Comparison of ENCODE assay signal across 30 cellular contexts in the genomic region with DNA sequence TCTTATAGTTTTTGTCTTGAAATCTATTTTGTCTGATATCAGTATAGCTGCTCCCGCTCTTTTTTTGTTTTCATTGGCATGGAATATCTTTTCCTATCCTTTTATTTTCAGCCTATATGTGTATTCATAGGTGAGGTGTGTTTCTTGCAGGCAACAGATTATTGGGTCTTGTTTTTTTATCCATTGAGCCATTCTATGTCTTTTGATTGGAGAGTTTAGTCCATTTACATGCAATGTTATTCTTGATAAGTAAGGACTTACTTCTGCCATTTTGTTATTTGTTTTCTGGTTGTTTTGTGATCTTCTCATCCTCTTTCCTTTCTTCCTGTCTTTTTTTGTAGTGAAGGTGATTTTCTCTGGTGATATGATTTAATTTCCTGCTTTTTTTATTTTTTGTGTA. TPM values are rescaled to one million over a fixed set of nuclear protein-coding genes. Genes with fewer than 3 reads are reported as not detected.
"Had no signal": no experiment of that assay in that cellular context is flagged by ENCODE, and none has a peak within 500 bp of the region (broad histone marks: within the 10 kb centered on the region; RNA-seq: fewer than 3 reads in every experiment).

No MANE protein-coding gene starts in this region.

- H3K4me3 Mint-ChIP-seq: stimulated activated effector memory CD8-positive, alpha-beta T cell treated with anti-CD3 and anti-CD28 coated beads, Interleukin-12 subunit alpha, Interleukin-12 subunit beta, amount 100 ng/mL, for 72 hours; stimulated activated memory B cell treated with anti-CD40 and anti-IgM and Interleukin-4, amounts not matched to agents 10 μg/mL and 1 μg/mL and 100 μg/mL, for 72 hours; stimulated activated naive B cell treated with anti-CD40 and anti-IgM and Interleukin-4, amounts not matched to agents 10 μg/mL and 1 μg/mL and 100 μg/mL, for 72 hours; stimulated activated naive CD8-positive, alpha-beta T cell treated with anti-CD3 and anti-CD28 coated beads, Interleukin-15, amount 100 ng/mL, for 72 hours; stimulated activated naive CD8-positive, alpha-beta T cell treated with anti-CD3 and anti-CD28 coated beads, Interleukin-15, Interleukin-2, amounts not matched to agents 100 ng/mL and 50 ng/mL, for 24 hours; type B pancreatic cell had no signal

- H3K27ac ChIP-seq: stomach, suprapubic skin, testis, thoracic aorta, thyroid gland, tibial artery, tibial nerve, transverse colon, upper lobe of left lung, upper lobe of right lung, uterus, vagina had no signal

- H3K27me3 Mint-ChIP-seq: stimulated activated memory B cell treated with anti-CD40 and anti-IgM and Interleukin-4, amounts not matched to agents 10 μg/mL and 1 μg/mL and 100 μg/mL, for 72 hours; stimulated activated naive CD8-positive, alpha-beta T cell treated with anti-CD3 and anti-CD28 coated beads, Interleukin-15, amount 100 ng/mL, for 72 hours; stimulated activated naive CD8-positive, alpha-beta T cell treated with anti-CD3 and anti-CD28 coated beads, Interleukin-15, Interleukin-2, amounts not matched to agents 100 ng/mL and 50 ng/mL, for 24 hours had no signal

- H3K36me3 Mint-ChIP-seq: stimulated activated effector memory CD8-positive, alpha-beta T cell treated with anti-CD3 and anti-CD28 coated beads, Interleukin-12 subunit alpha, Interleukin-12 subunit beta, amount 100 ng/mL, for 72 hours; stimulated activated naive B cell treated with anti-CD40 and anti-IgM and Interleukin-4, amounts not matched to agents 10 μg/mL and 1 μg/mL and 100 μg/mL, for 72 hours; type B pancreatic cell had no signal

- FAIRE-seq: urothelium cell line had no signal

- H3K9me3 ChIP-seq: stomach, suprapubic skin, testis, thoracic aorta, thyroid gland, tibial artery, tibial nerve, transverse colon, upper lobe of left lung, upper lobe of right lung, uterus, vagina had no signal

- H3K4me1 Mint-ChIP-seq: stimulated activated memory B cell treated with anti-CD40 and anti-IgM and Interleukin-4, amounts not matched to agents 10 μg/mL and 1 μg/mL and 100 μg/mL, for 72 hours; stimulated activated naive B cell treated with anti-CD40 and anti-IgM and Interleukin-4, amounts not matched to agents 10 μg/mL and 1 μg/mL and 100 μg/mL, for 72 hours; stimulated activated naive CD8-positive, alpha-beta T cell treated with anti-CD3 and anti-CD28 coated beads, Interleukin-15, amount 100 ng/mL, for 72 hours had no signal

- ATAC-seq: stimulated activated effector memory CD8-positive, alpha-beta T cell treated with anti-CD3 and anti-CD28 coated beads, Interleukin-12 subunit alpha, Interleukin-12 subunit beta, amount 100 ng/mL, for 72 hours; stimulated activated memory B cell treated with anti-CD40 and anti-IgM and Interleukin-4, amounts not matched to agents 10 μg/mL and 1 μg/mL and 100 μg/mL, for 72 hours; stimulated activated naive B cell treated with anti-CD40 and anti-IgM and Interleukin-4, amounts not matched to agents 10 μg/mL and 1 μg/mL and 100 μg/mL, for 72 hours; stimulated activated naive CD8-positive, alpha-beta T cell treated with anti-CD3 and anti-CD28 coated beads, Interleukin-15, amount 100 ng/mL, for 72 hours; stimulated activated naive CD8-positive, alpha-beta T cell treated with anti-CD3 and anti-CD28 coated beads, Interleukin-15, Interleukin-2, amounts not matched to agents 100 U/mL and 50 U/mL, for 24 hours; upper lobe of right lung had no signal

- DNase-seq: stimulated activated CD4-positive, alpha-beta T cell treated with anti-CD3 and anti-CD28 coated beads, Interleukin-2, amount 100 ng/mL, for 48 hours; stimulated activated CD4-positive, alpha-beta T cell treated with anti-CD3 and anti-CD28 coated beads, Interleukin-4, amount 100 ng/mL, for 1 hour; stimulated activated CD4-positive, alpha-beta T cell treated with anti-CD3 and anti-CD28 coated beads, Interleukin-4, amount 100 ng/mL, for 24 hours; stimulated activated CD4-positive, alpha-beta T cell treated with anti-CD3 and anti-CD28 coated beads, Interleukin-4, amount 100 ng/mL, for 4 hours; stimulated activated CD8-positive, alpha-beta memory T cell treated with anti-CD3 and anti-CD28 coated beads, Interleukin-4, amount 100 ng/mL, for 48 hours; stimulated activated naive B cell treated with anti-CD40 and anti-IgM and Interleukin-4, amounts not matched to agents 10 μg/mL and 1 μg/mL and 100 μg/mL, for 72 hours; stimulated activated naive CD4-positive, alpha-beta T cell; stimulated activated naive CD4-positive, alpha-beta T cell treated with Interleukin-2 at 50 U/mL for 16 hours; stimulated activated naive CD8-positive, alpha-beta T cell treated with anti-CD3 and anti-CD28 coated beads, Interleukin-15, amount 100 ng/mL, for 72 hours; stimulated activated naive CD8-positive, alpha-beta T cell treated with anti-CD3 and anti-CD28 coated beads, Interleukin-15, Interleukin-2, amounts not matched to agents 100 U/mL and 50 U/mL, for 24 hours; stomach; substantia nigra; testis; tibial artery; transverse colon; trophoblast cell; uterus had no signal

- H3K4me3 ChIP-seq: stomach, suprapubic skin, testis, thoracic aorta, thyroid gland, tibial artery, tibial nerve, transverse colon, upper lobe of left lung, upper lobe of right lung, uterus, vagina had no signal

- H3K27me3 ChIP-seq: stomach, suprapubic skin, testis, thyroid gland, tibial nerve, transverse colon, upper lobe of left lung, upper lobe of right lung, uterus, vagina had no signal

- H3K36me3 ChIP-seq: stomach, suprapubic skin, thoracic aorta, thyroid gland, tibial artery, tibial nerve, transverse colon, upper lobe of left lung, upper lobe of right lung, uterus, vagina had no signal

- H3K27ac Mint-ChIP-seq: stimulated activated effector memory CD8-positive, alpha-beta T cell treated with anti-CD3 and anti-CD28 coated beads, Interleukin-12 subunit alpha, Interleukin-12 subunit beta, amount 100 ng/mL, for 72 hours; stimulated activated memory B cell treated with anti-CD40 and anti-IgM and Interleukin-4, amounts not matched to agents 10 μg/mL and 1 μg/mL and 100 μg/mL, for 72 hours; stimulated activated naive B cell treated with anti-CD40 and anti-IgM and Interleukin-4, amounts not matched to agents 10 μg/mL and 1 μg/mL and 100 μg/mL, for 72 hours; stimulated activated naive CD8-positive, alpha-beta T cell treated with anti-CD3 and anti-CD28 coated beads, Interleukin-15, amount 100 ng/mL, for 72 hours; stimulated activated naive CD8-positive, alpha-beta T cell treated with anti-CD3 and anti-CD28 coated beads, Interleukin-15, Interleukin-2, amounts not matched to agents 100 ng/mL and 50 ng/mL, for 24 hours; type B pancreatic cell had no signal

- H3K4me1 ChIP-seq: stomach, testis, tibial artery, tibial nerve, transverse colon, upper lobe of left lung, upper lobe of right lung, uterus, vagina had no signal

- H3K9me3 Mint-ChIP-seq: stimulated activated effector memory CD8-positive, alpha-beta T cell treated with anti-CD3 and anti-CD28 coated beads, Interleukin-12 subunit alpha, Interleukin-12 subunit beta, amount 100 ng/mL, for 72 hours; stimulated activated memory B cell treated with anti-CD40 and anti-IgM and Interleukin-4, amounts not matched to agents 10 μg/mL and 1 μg/mL and 100 μg/mL, for 72 hours; stimulated activated naive CD8-positive, alpha-beta T cell treated with anti-CD3 and anti-CD28 coated beads, Interleukin-15, Interleukin-2, amounts not matched to agents 100 ng/mL and 50 ng/mL, for 24 hours; type B pancreatic cell had no signal

RNA-seq across cellular contexts. Expression of gene GRM4, which starts 24.0 kb away (rescaled TPM):
- total RNA-seq: subcutaneous adipose tissue, suprapubic skin, thoracic aorta, tibial nerve, transverse colon, vagina had no signal
- polyA plus RNA-seq: stomach had no signal
